1 cellular context compared by ENCODE assay signal in genomic region chr15:99561476-99562230, GRCh38.
A peak's percentile ranks its signal among the peaks of the same experiment; 100 is the strongest.
TF ChIP-seq lines count a peak whose summit lies in the region.

No MANE protein-coding gene starts in this region.

TF ChIP-seq in HepG2, 621 proteins besides CTCF, POLR2A, EP300 and RAD21:
- TF ChIP-seq RAD51 (IDR thresholded peaks at IDR 0.05; ENCODE audit: borderline replicate concordance), result peak; percentile 57; the same call in 1 of the 2 replicates
- TF ChIP-seq ZNF446 (CRISPR knock-in tag; IDR thresholded peaks at IDR 0.05), result no peak
- no peak for TF ChIP-seq GMEB2 (CRISPR knock-in tag; IDR thresholded peaks at IDR 0.05; ENCODE audit: low read depth)
